In the genomic region with DNA sequence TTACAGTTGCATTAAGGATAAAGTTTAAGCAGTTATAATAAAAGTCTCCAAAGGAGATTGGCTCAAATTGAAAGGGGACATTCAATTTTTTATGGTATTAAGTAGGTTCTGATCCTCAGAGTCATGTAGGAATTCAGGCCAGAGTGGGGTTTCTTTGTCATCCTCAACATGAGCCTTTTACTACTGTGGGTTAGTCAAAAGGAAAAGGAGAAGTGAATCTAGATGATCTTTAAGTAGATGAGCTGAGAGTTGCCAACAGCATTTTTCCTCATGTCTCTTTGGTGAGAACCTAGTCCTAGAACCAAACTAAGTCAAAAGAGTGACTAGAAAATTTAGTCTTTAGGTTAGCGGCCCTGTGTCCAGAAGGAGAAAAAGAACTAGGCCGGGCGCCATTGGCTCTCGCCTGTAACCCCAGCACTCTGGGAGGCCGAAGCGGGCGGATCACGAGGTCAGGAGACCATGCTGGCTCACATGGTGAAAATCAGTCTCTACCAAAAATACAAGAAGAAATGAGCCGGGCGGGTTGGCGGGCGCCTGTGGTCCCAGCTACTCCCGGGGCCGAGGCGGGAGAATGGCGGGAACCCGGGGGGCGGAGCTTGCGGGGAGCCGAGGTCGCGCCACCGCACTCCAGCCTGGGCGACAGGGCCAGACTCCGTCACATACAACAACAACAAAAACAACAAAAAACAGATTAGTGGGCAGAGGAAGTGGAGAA, we compare ENCODE assay signal across 18 cellular contexts. TPM values are rescaled to one million over a fixed set of nuclear protein-coding genes. Genes with fewer than 3 reads are reported as not detected.
DNase-seq lines count a peak whose midpoint lies in the region; ATAC-seq, FAIRE-seq and TF ChIP-seq lines count a peak whose summit lies in the region.
"Had no signal": no experiment of that assay in that cellular context is flagged by ENCODE, and none has a peak within 500 bp of the region (broad histone marks: within the 10 kb centered on the region; RNA-seq: fewer than 3 reads in every experiment).

No MANE protein-coding gene starts in this region.

- peak overlapping the region; percentile 79 for H3K27ac Mint-ChIP-seq in activated B cell treated with CpG ODN at 0.5 μM for 24 hours
- H3K27ac Mint-ChIP-seq: activated CD4-positive, alpha-beta T cell treated with anti-CD3 and anti-CD28 coated beads, Interleukin-2, amount 10 ng/mL, durations not matched to agents 24 days and 14 days; activated T-helper 2 cell treated with anti-CD3 and anti-CD28 coated beads, Interferon-gamma antibody, Interleukin-2, Interleukin-4, amounts not matched to agents 10 μg/mL and 5 μg/mL and 100 μg/mL, durations not matched to agents 14 hours and 24 hours and 36 hours; effector memory CD8-positive, alpha-beta T cell had no signal

- H3K27me3 Mint-ChIP-seq in activated B cell treated with CpG ODN at 0.5 μM for 24 hours = peaks cover 9% of the 10 kb centered on the region

- peaks cover under 1% of the 10 kb centered on the region for H3K9me3 Mint-ChIP-seq in activated B cell treated with CpG ODN at 0.5 μM for 24 hours
- H3K9me3 Mint-ChIP-seq: activated T-helper 2 cell treated with anti-CD3 and anti-CD28 coated beads, Interferon-gamma antibody, Interleukin-2, Interleukin-4, amounts not matched to agents 10 μg/mL and 5 μg/mL and 100 μg/mL, durations not matched to agents 14 hours and 24 hours and 36 hours had no signal

- no peaks in the 10 kb centered on the region for H3K4me1 ChIP-seq in kidney (ENCODE audit: control insufficient read depth in 1 of 2, insufficient read depth in 1 of 2, low read depth in 1 of 2, low read length in 2 of 2)

- FAIRE-seq in kidney (lab: Jason Lieb, UNC) = no peak
- FAIRE-seq: keratinocyte had no signal

- intact Hi-C loops in activated B cell treated with CpG ODN at 0.5 μM for 24 hours (cut with micrococcal nuclease) = loop anchor here (2.0 kb wide), 1 partner anchor 162 kb away; no protein-coding TSS in a partner anchor
- intact Hi-C loops in kidney (cut with DNase I) = no loop called here

- H3K36me3 Mint-ChIP-seq in activated B cell treated with CpG ODN at 0.5 μM for 24 hours (ENCODE audit: low read depth) = no peaks in the 10 kb centered on the region

- peaks cover 13% of the 10 kb centered on the region for H3K4me1 Mint-ChIP-seq in activated B cell treated with CpG ODN at 0.5 μM for 24 hours

- no peak overlapping the region for H3K9ac ChIP-seq in kidney (ENCODE audit: low read length in 2 of 2)

- POLR2A ChIA-PET in activated B cell treated with CpG ODN at 0.5 μM for 24 hours (lab: Charles Lee) = no interaction called here

- H3K36me3 ChIP-seq in kidney (ENCODE audit: control insufficient read depth in 1 of 2, insufficient read depth in 2 of 2, low read length in 2 of 2) = no peaks in the 10 kb centered on the region
- H3K36me3 ChIP-seq: right atrium auricular region had no signal

- H3K9me3 ChIP-seq in kidney (ENCODE audit: control insufficient read depth in 1 of 2, low read length in 2 of 2) = no peaks in the 10 kb centered on the region
- H3K9me3 ChIP-seq: body of pancreas, right atrium auricular region had no signal

- peak; percentile 95 for ATAC-seq in GM18519 (IDR thresholded peaks at IDR 0.05; ENCODE audit: low FRiP score, unreplicated experiment)
- peak; percentile 87 for ATAC-seq in GM21423 (IDR thresholded peaks at IDR 0.05; ENCODE audit: unreplicated experiment)
- peak; percentile 85 for ATAC-seq in HG03025 (IDR thresholded peaks at IDR 0.05; ENCODE audit: low FRiP score, unreplicated experiment)
- peak; percentile 71 for ATAC-seq in activated B cell treated with CpG ODN at 0.5 μM for 24 hours (ENCODE audit: low read depth)
- ATAC-seq in GM21528 (IDR thresholded peaks at IDR 0.05; ENCODE audit: low FRiP score, unreplicated experiment) = no peak
- ATAC-seq: body of pancreas; effector memory CD8-positive, alpha-beta T cell had no signal

- no peak overlapping the region for H3K27ac ChIP-seq in kidney (ENCODE audit: low read depth in 2 of 2, low read length in 2 of 2)
- H3K27ac ChIP-seq: body of pancreas, PC-9, right atrium auricular region had no signal

- H3K4me3 Mint-ChIP-seq in activated B cell treated with CpG ODN at 0.5 μM for 24 hours = peak overlapping the region; percentile 50
- H3K4me3 Mint-ChIP-seq: activated CD4-positive, alpha-beta T cell treated with anti-CD3 and anti-CD28 coated beads, Interleukin-2, amount 10 ng/mL, durations not matched to agents 24 days and 14 days; effector memory CD8-positive, alpha-beta T cell had no signal

- TF ChIP-seq CTCF in activated B cell treated with CpG ODN at 0.5 μM for 24 hours (IDR thresholded peaks at IDR 0.05) (no peak), kidney (IDR thresholded peaks at IDR 0.05; ENCODE audit: borderline replicate concordance, extremely low read depth, insufficient read depth) (no peak)

- CTCF ChIA-PET in activated B cell treated with CpG ODN at 0.5 μM for 24 hours (lab: Charles Lee) = interaction anchor here (1.2 kb wide), 1 partner anchor 162 kb away, joined by 3 read pairs; no protein-coding TSS in a partner anchor

- DNase-seq in activated B cell treated with CpG ODN at 0.5 μM for 24 hours = no peak
- DNase-seq in NCI-H526 (lab: John Stamatoyannopoulos, UW) = no peak
- DNase-seq in activated CD4-positive, alpha-beta T cell treated with anti-CD3 and anti-CD28 coated beads, Interleukin-2, amount 50 U/mL, for 48 hours = no peak
- no peak for DNase-seq in kidney
- DNase-seq: activated CD4-positive, alpha-beta T cell treated with anti-CD3 and anti-CD28 coated beads, Interleukin-2, amount 10 ng/mL, durations not matched to agents 24 days and 14 days; body of pancreas; effector memory CD8-positive, alpha-beta T cell; EL; PC-9; T-helper 1 cell had no signal

- no peak overlapping the region for H3K4me3 ChIP-seq in kidney (ENCODE audit: low read length in 2 of 2)
- H3K4me3 ChIP-seq: body of pancreas, PC-9, right atrium auricular region had no signal

RNA-seq across cellular contexts. Expression of gene CHL1, which starts 4.2 kb away (rescaled TPM):
- total RNA-seq in activated B cell treated with CpG ODN at 0.5 μM for 24 hours (6.8 and 7.4 TPM in 2 replicates), kidney (109 TPM)
- 10.6 TPM for polyA plus RNA-seq in kidney (ENCODE audit: insufficient read depth, low read depth, low replicate concordance)
- total RNA-seq: activated CD4-positive, alpha-beta T cell treated with anti-CD3 and anti-CD28 coated beads, Interleukin-2, amount 10 ng/mL, durations not matched to agents 24 days and 14 days; activated T-helper 2 cell treated with anti-CD3 and anti-CD28 coated beads, Interferon-gamma antibody, Interleukin-2, Interleukin-4, amounts not matched to agents 10 μg/mL and 5 μg/mL and 100 μg/mL, durations not matched to agents 14 hours and 24 hours and 36 hours; PC-9 had no signal
- polyA plus RNA-seq: BJ had no signal

Comparison
In these comparisons a context has a peak if more than half of its experiments do, and no peak if none do; other contexts are left out.
1. RNA of gene CHL1, which starts 4.2 kb away (total RNA-seq): 109 TPM in kidney (single experiment); 6.8 to 7.4 TPM in activated B cell treated with CpG ODN at 0.5 μM for 24 hours; every median in the first group is over 10 times any median in the second.